In the genomic region with DNA sequence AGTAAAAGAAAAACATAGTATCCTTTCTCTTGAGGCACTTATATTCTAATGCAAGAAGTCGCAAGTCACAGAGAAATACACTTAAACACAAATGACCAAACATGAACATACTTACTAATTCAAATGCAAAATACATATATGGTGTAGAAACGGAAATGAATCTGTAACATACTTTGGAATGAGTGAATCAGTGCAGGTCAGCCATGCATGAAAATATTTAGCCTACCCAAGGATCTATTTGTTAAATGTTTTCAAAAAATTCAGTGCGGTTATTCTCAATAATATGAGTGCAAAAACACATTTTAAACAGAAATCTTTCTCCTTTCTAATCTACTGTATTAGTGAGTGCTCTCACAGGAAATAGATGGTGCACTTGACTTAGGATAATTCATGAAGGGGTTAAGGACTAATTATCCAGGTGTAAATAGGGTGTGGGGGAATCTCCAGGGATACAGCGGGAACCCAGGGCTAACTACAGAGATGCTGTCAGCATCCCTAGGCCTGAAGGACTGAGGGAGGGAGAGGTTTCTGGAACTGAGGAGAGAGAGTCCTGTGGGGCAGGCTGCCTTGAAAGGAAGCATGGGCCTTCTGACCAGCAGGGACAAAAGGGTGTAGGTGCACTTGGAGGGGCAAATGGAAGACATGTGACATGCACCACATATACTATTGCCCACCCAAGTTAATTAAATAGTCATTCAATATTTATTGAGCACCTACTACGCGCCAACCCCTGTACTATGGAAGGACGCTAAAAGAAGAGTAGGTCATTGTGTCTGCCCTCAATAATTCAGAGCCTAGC, we compare ENCODE assay signal across 15 cellular contexts.
DNase-seq lines count a peak whose midpoint lies in the region; ATAC-seq, FAIRE-seq and TF ChIP-seq lines count a peak whose summit lies in the region.
"Had no signal": no experiment of that assay in that cellular context is flagged by ENCODE, and none has a peak within 500 bp of the region (broad histone marks: within the 10 kb centered on the region; RNA-seq: fewer than 3 reads in every experiment).

No MANE protein-coding gene starts in this region.

- H3K9me3 ChIP-seq in CD4-positive, CD25-positive, alpha-beta regulatory T cell (ENCODE audit: control insufficient read depth in 2 of 2, low read length in 2 of 2) = no peaks in the 10 kb centered on the region
- no peaks in the 10 kb centered on the region for H3K9me3 ChIP-seq in adipocyte (ENCODE audit: control insufficient read depth, low read length)

- H3K4me1 Mint-ChIP-seq in CD4-positive, CD25-positive, alpha-beta regulatory T cell = peaks cover 38 to 88% (median 66%) of the 10 kb centered on the region in 4 donors
- H3K4me1 Mint-ChIP-seq in naive thymus-derived CD8-positive, alpha-beta T cell = peaks cover 21 to 87% (median 84%) of the 10 kb centered on the region in 4 donors

- H3K27me3 ChIP-seq in CD4-positive, CD25-positive, alpha-beta regulatory T cell (ENCODE audit: control insufficient read depth, insufficient read depth, low read length) = no peaks in the 10 kb centered on the region
- H3K27me3 ChIP-seq in adipocyte (replicated peaks; ENCODE audit: control insufficient read depth, insufficient read depth, low read length) = no peaks in the 10 kb centered on the region

- H3K36me3 ChIP-seq in CD4-positive, CD25-positive, alpha-beta regulatory T cell (ENCODE audit: control insufficient read depth, insufficient read depth, low read length) = no peaks in the 10 kb centered on the region
- H3K36me3 ChIP-seq in adipocyte (ENCODE audit: control insufficient read depth, insufficient read depth, low read length, severe bottlenecking) = peaks cover 9% of the 10 kb centered on the region

- peaks cover 24% of the 10 kb centered on the region for H3K36me3 Mint-ChIP-seq in CD4-positive, CD25-positive, alpha-beta regulatory T cell
- H3K36me3 Mint-ChIP-seq in naive thymus-derived CD8-positive, alpha-beta T cell = peaks cover 0 to 24% (median 14%) of the 10 kb centered on the region in 3 donors

- H3K27ac Mint-ChIP-seq in CD4-positive, CD25-positive, alpha-beta regulatory T cell = peak overlapping the region; percentile 93 to 95 (median 94)
- H3K27ac Mint-ChIP-seq in naive thymus-derived CD8-positive, alpha-beta T cell = peak overlapping the region; percentile 88 to 99 (median 94)

- peaks cover 0 to 2% (median 0%) of the 10 kb centered on the region in 7 donors for H3K9me3 Mint-ChIP-seq in CD4-positive, CD25-positive, alpha-beta regulatory T cell
- H3K9me3 Mint-ChIP-seq in naive thymus-derived CD8-positive, alpha-beta T cell = peaks cover 0 to 2% (median 0%) of the 10 kb centered on the region in 9 donors

- DNase-seq in CD4-positive, CD25-positive, alpha-beta regulatory T cell = no peak
- DNase-seq in GM12891 (ENCODE audit: insufficient read length, low spot score) = no peak
- DNase-seq in adipocyte (ENCODE audit: low read depth) = peak; percentile 43
- no peak for DNase-seq in naive thymus-derived CD8-positive, alpha-beta T cell
- DNase-seq in DMS114 treated with DMSO at 0.1 percent for 48 hours (lab: John Stamatoyannopoulos, UW; ENCODE audit: unreplicated experiment) = no peak
- DNase-seq: activated gamma-delta T cell; cerebellar nuclear complex; NCI-H2081; right cardiac atrium; stimulated activated CD4-positive, alpha-beta T cell treated with anti-CD3 and anti-CD28 coated beads, Interleukin-4, amount 100 ng/mL, for 4 hours; stimulated activated naive CD4-positive, alpha-beta T cell treated with Interleukin-2 at 50 U/mL for 16 hours had no signal

- peaks cover 55% of the 10 kb centered on the region for H3K4me1 ChIP-seq in CD4-positive, CD25-positive, alpha-beta regulatory T cell (ENCODE audit: control insufficient read depth, insufficient read depth, low read length, poor library complexity, severe bottlenecking)
- peaks cover 47% of the 10 kb centered on the region for H3K4me1 ChIP-seq in adipocyte (ENCODE audit: control insufficient read depth, insufficient read depth, low read length)

- ATAC-seq in CD4-positive, CD25-positive, alpha-beta regulatory T cell (ENCODE audit: low read depth in 2 of 2) = no peak
- ATAC-seq in naive thymus-derived CD8-positive, alpha-beta T cell = no peak
- ATAC-seq in HG03097 (IDR thresholded peaks at IDR 0.05; ENCODE audit: low FRiP score, unreplicated experiment) (no peak), HG03159 (IDR thresholded peaks at IDR 0.05; ENCODE audit: unreplicated experiment) (no peak)
- ATAC-seq: HCT116, right cardiac atrium had no signal

- no peaks in the 10 kb centered on the region for H3K27me3 Mint-ChIP-seq in CD4-positive, CD25-positive, alpha-beta regulatory T cell
- no peaks in the 10 kb centered on the region for H3K27me3 Mint-ChIP-seq in naive thymus-derived CD8-positive, alpha-beta T cell

- POLR2A ChIA-PET in naive thymus-derived CD8-positive, alpha-beta T cell (lab: Charles Lee) = interaction anchor here (1.2 to 1.7 kb wide), 2 partner anchors 9 to 55 kb away, joined by 3 to 7 read pairs; no protein-coding TSS in a partner anchor

- FAIRE-seq in GM12891 (lab: Jason Lieb, UNC) = no peak

- peak overlapping the region; percentile 60 for H3K4me3 ChIP-seq in CD4-positive, CD25-positive, alpha-beta regulatory T cell (ENCODE audit: low read depth, low read length)
- no peak overlapping the region for H3K4me3 ChIP-seq in adipocyte (ENCODE audit: low read length)

- no peak for TF ChIP-seq POLR2A in GM12891 (IDR thresholded peaks at IDR 0.05; ENCODE audit: low read depth, low read length)

- peak overlapping the region in 3 of 4 donors; percentile 22 to 73 (median 57) for H3K4me3 Mint-ChIP-seq in CD4-positive, CD25-positive, alpha-beta regulatory T cell
- H3K4me3 Mint-ChIP-seq in naive thymus-derived CD8-positive, alpha-beta T cell = peak overlapping the region in 9 of 10 donors; percentile 4 to 79 (median 70)

- H3K27ac ChIP-seq in CD4-positive, CD25-positive, alpha-beta regulatory T cell (ENCODE audit: insufficient read depth, low read length, poor library complexity, severe bottlenecking) = peak overlapping the region; percentile 79
- H3K27ac ChIP-seq: HL-60 had no signal

- no peak overlapping the region for H3K9ac ChIP-seq in adipocyte (ENCODE audit: low read length)

TF ChIP-seq in GM12891, 5 proteins besides CTCF, POLR2A, EP300 and RAD21:
- TF ChIP-seq POU2F2 (IDR thresholded peaks at IDR 0.05; ENCODE audit: low read depth, low read length) = no peak
- TF ChIP-seq PAX5 (IDR thresholded peaks at IDR 0.05; ENCODE audit: insufficient read depth, low read length, severe bottlenecking) = peak; percentile 82
- TF ChIP-seq TAF1 (IDR thresholded peaks at IDR 0.05; ENCODE audit: low read depth, low read length) = no peak
